ENCODE assay signal across 23 cellular contexts in the genomic region with DNA sequence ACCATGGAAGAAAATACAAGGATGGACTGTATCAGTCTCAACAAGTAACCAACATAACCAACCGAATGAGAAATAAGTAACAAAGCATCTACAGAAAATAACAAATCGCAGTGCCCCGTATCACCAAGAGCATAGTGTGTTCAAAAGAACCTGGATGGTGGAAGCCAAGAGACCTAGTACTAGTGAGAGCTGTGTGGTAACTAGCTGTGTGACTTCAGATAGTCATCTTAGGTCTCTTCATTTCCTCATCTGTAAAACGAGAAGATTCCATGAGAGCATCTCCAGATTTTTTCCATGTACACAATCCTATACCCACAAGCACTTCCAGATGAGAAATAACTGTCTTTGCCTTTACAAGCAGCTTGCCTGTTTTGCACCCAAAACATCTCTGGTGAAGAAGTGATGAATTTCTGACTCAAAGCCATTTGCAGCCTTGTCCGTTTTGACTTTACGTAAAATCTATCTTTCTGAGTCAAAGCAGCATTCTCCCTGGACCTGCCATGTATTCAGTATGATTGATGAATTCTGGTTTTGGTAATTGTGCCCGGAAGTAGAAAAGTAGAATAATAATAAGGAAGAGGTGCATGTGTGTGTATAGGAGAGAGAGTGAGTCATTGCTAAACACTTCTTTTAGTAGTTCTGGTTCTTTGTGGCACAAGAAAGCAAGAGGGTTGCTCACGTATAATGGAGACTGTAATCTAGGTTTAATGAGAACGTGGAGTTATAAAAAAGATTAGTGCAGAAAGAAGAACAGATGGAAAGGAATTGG. TPM values are rescaled to one million over a fixed set of nuclear protein-coding genes. Genes with fewer than 3 reads are reported as not detected.
DNase-seq lines count a peak whose midpoint lies in the region; ATAC-seq and TF ChIP-seq lines count a peak whose summit lies in the region.
"Had no signal": no experiment of that assay in that cellular context is flagged by ENCODE, and none has a peak within 500 bp of the region (broad histone marks: within the 10 kb centered on the region; RNA-seq: fewer than 3 reads in every experiment).

No MANE protein-coding gene starts in this region.

- H3K4me3 ChIP-seq in astrocyte of the spinal cord (ENCODE audit: low read depth, low read length) (no peak overlapping the region), mesodermal cell (ENCODE audit: extremely low read depth, insufficient read depth, low read length, poor library complexity, severe bottlenecking) (no peak overlapping the region)
- H3K4me3 ChIP-seq: left lung, tibial artery had no signal

- 93 to 97% methylated on average over 6 to 7 of the region's 9 CpGs for WGBS in mesodermal cell (ENCODE audit: insufficient coverage in 2 of 2), 2 experiments

- H3K27ac Mint-ChIP-seq in activated CD4-positive, alpha-beta T cell treated with anti-CD3 and anti-CD28 coated beads for 36 hours: no peak overlapping the region
- H3K27ac Mint-ChIP-seq: CD14-positive monocyte, IgD-negative memory B cell, WTC11 had no signal

- H3K4me1 Mint-ChIP-seq in activated CD4-positive, alpha-beta T cell treated with anti-CD3 and anti-CD28 coated beads for 36 hours: peaks cover 20% of the 10 kb centered on the region
- H3K4me1 Mint-ChIP-seq: CD14-positive monocyte had no signal

- TF ChIP-seq CTCF in astrocyte of the spinal cord (IDR thresholded peaks at IDR 0.05; ENCODE audit: low read depth, low read length): no peak

- in situ Hi-C loops in astrocyte of the spinal cord (cut with HindIII; ENCODE audit: low sequenced_read_pairs): no loop called here

- no peaks in the 10 kb centered on the region for H3K27me3 Mint-ChIP-seq in activated CD4-positive, alpha-beta T cell treated with anti-CD3 and anti-CD28 coated beads for 36 hours
- H3K27me3 Mint-ChIP-seq: IgD-negative memory B cell had no signal

- POLR2A ChIA-PET in activated CD4-positive, alpha-beta T cell treated with anti-CD3 and anti-CD28 coated beads for 36 hours (lab: Charles Lee): no interaction called here

- intact Hi-C loops in activated CD4-positive, alpha-beta T cell treated with anti-CD3 and anti-CD28 coated beads for 36 hours (cut with DNase I, micrococcal nuclease): loop anchor here in 1 of 2 experiments (2.0 kb wide), 1 partner anchor 71 kb away; no protein-coding TSS in a partner anchor

- no peaks in the 10 kb centered on the region for H3K9me3 ChIP-seq in mesodermal cell (ENCODE audit: control insufficient read depth, low read length)
- H3K9me3 ChIP-seq: left lung, tibial artery had no signal

- H3K36me3 ChIP-seq in mesodermal cell (ENCODE audit: control insufficient read depth, insufficient read depth, low read length): no peaks in the 10 kb centered on the region
- H3K36me3 ChIP-seq: left lung had no signal

- no peak overlapping the region for H3K4me3 Mint-ChIP-seq in activated CD4-positive, alpha-beta T cell treated with anti-CD3 and anti-CD28 coated beads for 36 hours
- H3K4me3 Mint-ChIP-seq: CD14-positive monocyte, endodermal cell, IgD-negative memory B cell, WTC11 had no signal

- peak overlapping the region; percentile 3 for H3K27ac ChIP-seq in mesodermal cell (ENCODE audit: low read depth, low read length, severe bottlenecking)
- H3K27ac ChIP-seq: left lung, tibial artery had no signal

- H3K36me3 Mint-ChIP-seq in activated CD4-positive, alpha-beta T cell treated with anti-CD3 and anti-CD28 coated beads for 36 hours (ENCODE audit: low read depth): peaks cover 7% of the 10 kb centered on the region
- H3K36me3 Mint-ChIP-seq: WTC11 had no signal

- H3K9me3 Mint-ChIP-seq in activated CD4-positive, alpha-beta T cell treated with anti-CD3 and anti-CD28 coated beads for 36 hours (ENCODE audit: low read depth): no peaks in the 10 kb centered on the region
- H3K9me3 Mint-ChIP-seq: endodermal cell, IgD-negative memory B cell, WTC11 had no signal

- peaks cover 13% of the 10 kb centered on the region for H3K4me1 ChIP-seq in mesodermal cell (ENCODE audit: control insufficient read depth, insufficient read depth, low read length, poor library complexity, severe bottlenecking)
- H3K4me1 ChIP-seq: left lung had no signal

- peak; percentile 71 for ATAC-seq in activated CD4-positive, alpha-beta T cell treated with anti-CD3 and anti-CD28 coated beads for 36 hours
- ATAC-seq in HG02981 (IDR thresholded peaks at IDR 0.05; ENCODE audit: unreplicated experiment) (no peak), GM19328 (IDR thresholded peaks at IDR 0.05; ENCODE audit: unreplicated experiment) (no peak)
- ATAC-seq: left lung, right cardiac atrium, WTC11 had no signal

- DNase-seq in activated CD4-positive, alpha-beta T cell treated with anti-CD3 and anti-CD28 coated beads for 36 hours: no peak
- no peak for DNase-seq in activated CD4-positive, alpha-beta T cell treated with anti-CD3 and anti-CD28 coated beads for 48 hours
- DNase-seq in NCI-H226 (peak; percentile 34), astrocyte of the spinal cord (ENCODE audit: low read depth, low spot score) (peak; percentile 61)
- DNase-seq in stimulated activated CD8-positive, alpha-beta memory T cell treated with anti-CD3 and anti-CD28 coated beads, Interleukin-4, amount 100 ng/mL, for 48 hours: no peak
- DNase-seq: anterior cingulate cortex; endodermal cell; GOT3; left lung; MV-4-11; NCI-H1930; NCI-H510A; right cardiac atrium; Right ventricle myocardium superior; stimulated activated CD4-positive, alpha-beta T cell treated with anti-CD3 and anti-CD28 coated beads, Interleukin-15, amount 100 ng/mL, for 24 hours; stimulated activated naive CD4-positive, alpha-beta T cell treated with Interleukin-2 at 50 U/mL for 16 hours; tibial artery had no signal

- CTCF ChIA-PET in activated CD4-positive, alpha-beta T cell treated with anti-CD3 and anti-CD28 coated beads for 36 hours (lab: Charles Lee): no interaction called here

RNA-seq across cellular contexts. Expression of gene AOPEP, which starts 41.0 kb away (rescaled TPM):
- 1 to 10 TPM; 8.9 to 9.5 TPM for total RNA-seq in activated CD4-positive, alpha-beta T cell treated with anti-CD3 and anti-CD28 coated beads for 36 hours
- polyA plus RNA-seq in mesodermal cell (2013, experiment 1 of 2): 24.2 TPM
- 19.9 TPM for polyA plus RNA-seq in mesodermal cell (2013, experiment 2 of 2)

Comparison
In these comparisons a context has a peak if more than half of its experiments do, and no peak if none do; other contexts are left out.
1. DNase-seq: peak in NCI-H226 (single experiment) and astrocyte of the spinal cord (single experiment); none in activated CD4-positive, alpha-beta T cell treated with anti-CD3 and anti-CD28 coated beads for 36 hours (single experiment), activated CD4-positive, alpha-beta T cell treated with anti-CD3 and anti-CD28 coated beads for 48 hours (single experiment) and stimulated activated CD8-positive, alpha-beta memory T cell treated with anti-CD3 and anti-CD28 coated beads, Interleukin-4, amount 100 ng/mL, for 48 hours (single experiment).